In genomic region chr2:46865181-46865970, GRCh38 we compare ENCODE assay signal across 20 cellular contexts. TPM values are rescaled to one million over a fixed set of nuclear protein-coding genes. Genes with fewer than 3 reads are reported as not detected.
DNase-seq lines count a peak whose midpoint lies in the region; ATAC-seq and TF ChIP-seq lines count a peak whose summit lies in the region.
"Had no signal": no experiment of that assay in that cellular context is flagged by ENCODE, and none has a peak within 500 bp of the region (broad histone marks: within the 10 kb centered on the region; RNA-seq: fewer than 3 reads in every experiment).

No MANE protein-coding gene starts in this region.

- peak; percentile 31 for DNase-seq in Right ventricle myocardium superior
- DNase-seq in heart left ventricle: no peak
- DNase-seq in RPMI7951 (ENCODE audit: low read depth): peak; percentile 51
- DNase-seq in mucosa of descending colon: peak; percentile 65 to 77 (median 74)
- no peak for DNase-seq in aorta
- DNase-seq in HEK293T (ENCODE audit: extremely low spot score): no peak
- no peak for DNase-seq in PC-3
- DNase-seq: CD8-positive, alpha-beta T cell; GM23248; HCEC 1CT; KBM-7; NCI-H1436; NCI-H2029; NCI-H2171 treated with DMSO at 0.1 percent for 48 hours; NCI-H774; SHP77; SK-N-SH had no signal

- CTCF ChIA-PET in HEK293T (lab: Yijun Ruan, JAX): no interaction called here
- CTCF ChIA-PET in PC-3 (lab: Charles Lee): no interaction called here

- no peaks in the 10 kb centered on the region for H3K36me3 ChIP-seq in heart left ventricle
- no peaks in the 10 kb centered on the region for H3K36me3 ChIP-seq in mucosa of descending colon (ENCODE audit: low read depth)
- H3K36me3 ChIP-seq in aorta (ENCODE audit: control insufficient read depth in 1 of 2, insufficient read depth in 2 of 2, low read length in 1 of 2): no peaks in the 10 kb centered on the region
- peaks cover 3% of the 10 kb centered on the region; the same call in 1 of the 2 replicates for H3K36me3 ChIP-seq in PC-3 (ENCODE audit: low read depth, low read length)

- H3F3A ChIP-seq in PC-3 (ENCODE audit: low read length, unreplicated experiment): no peaks in the 10 kb centered on the region

- no peaks in the 10 kb centered on the region for H3K27me3 ChIP-seq in heart left ventricle
- H3K27me3 ChIP-seq in aorta (ENCODE audit: control insufficient read depth in 1 of 2, insufficient read depth in 2 of 2, low read length in 1 of 2): no peaks in the 10 kb centered on the region
- H3K27me3 ChIP-seq in PC-3 (ENCODE audit: low read length): no peaks in the 10 kb centered on the region

- no peak overlapping the region for H3K4me2 ChIP-seq in PC-3 (ENCODE audit: low read length)
- H3K4me2 ChIP-seq: SK-N-SH had no signal

- H3K9me3 ChIP-seq in heart left ventricle (peaks cover 0 to 19% (median 8%) of the 10 kb centered on the region in 12 donors), mucosa of descending colon (peaks cover 9% of the 10 kb centered on the region), aorta (ENCODE audit: control insufficient read depth, low read length) (no peaks in the 10 kb centered on the region), PC-3 (ENCODE audit: low read length) (peaks cover 10% of the 10 kb centered on the region)

- intact Hi-C loops in Right ventricle myocardium superior (cut with DNase I) (no loop called here), heart left ventricle (cut with DNase I) (loop anchor here in 1 of 10 donors (5.0 kb wide), 1 partner anchor 88 kb away; no protein-coding TSS in a partner anchor), mucosa of descending colon (cut with DNase I, micrococcal nuclease) (no loop called here), aorta (cut with DNase I) (no loop called here), PC-3 (cut with micrococcal nuclease) (no loop called here)

- no peak overlapping the region for H2AFZ ChIP-seq in PC-3 (ENCODE audit: low read length)
- H2AFZ ChIP-seq: GM23248 had no signal

- H3K4me1 ChIP-seq in heart left ventricle (peaks cover 0 to 50% (median 14%) of the 10 kb centered on the region in 12 donors), mucosa of descending colon (ENCODE audit: low read depth) (peaks cover 15% of the 10 kb centered on the region), aorta (ENCODE audit: control insufficient read depth in 1 of 2, insufficient read depth in 2 of 2, low read length in 2 of 2) (no peaks in the 10 kb centered on the region), PC-3 (ENCODE audit: insufficient read depth, low read length) (no peaks in the 10 kb centered on the region)

- no peak for ATAC-seq in Right ventricle myocardium superior (ENCODE audit: poor library complexity)
- ATAC-seq in heart left ventricle: no peak
- peak; percentile 67 for ATAC-seq in mucosa of descending colon
- ATAC-seq in aorta (ENCODE audit: low FRiP score): no peak
- ATAC-seq in GM21529 (IDR thresholded peaks at IDR 0.05; ENCODE audit: unreplicated experiment): no peak
- no peak for ATAC-seq in PC-3
- ATAC-seq: CD8-positive, alpha-beta T cell; GM12878 had no signal

- no peak overlapping the region for H3K9ac ChIP-seq in PC-3 (ENCODE audit: low read length)
- H3K9ac ChIP-seq: GM23248, SK-N-SH had no signal

- no peak overlapping the region for H3K27ac ChIP-seq in heart left ventricle
- no peak overlapping the region for H3K27ac ChIP-seq in aorta (ENCODE audit: low read depth in 1 of 2, low read length in 2 of 2)
- H3K27ac ChIP-seq in PC-3 (ENCODE audit: low read length): no peak overlapping the region
- H3K27ac ChIP-seq: 22Rv1, GM23248 had no signal

- no peak for TF ChIP-seq CTCF in heart left ventricle (IDR thresholded peaks at IDR 0.05)
- no peak for TF ChIP-seq CTCF in mucosa of descending colon (IDR thresholded peaks at IDR 0.05)
- no peak for TF ChIP-seq CTCF in PC-3 (conservative IDR thresholded peaks at IDR 0.05; ENCODE audit: low read depth, low read length)

- no peaks in the 10 kb centered on the region for H3K9me2 ChIP-seq in PC-3 (replicated peaks; ENCODE audit: low read length)
- H3K9me2 ChIP-seq: SK-N-SH had no signal

- WGBS in heart left ventricle, 4 donors: 80 to 96% (median 81%) methylated on average over 7 of the region's 7 CpGs
- WGBS in aorta, 2 donors: 83 to 97% methylated on average over 7 of the region's 7 CpGs

- POLR2A ChIA-PET in HEK293T (lab: Yijun Ruan, JAX) (no interaction called here), PC-3 (lab: Charles Lee; ENCODE audit: unreplicated experiment) (no interaction called here)

- H3K4me3 ChIP-seq in heart left ventricle (no peak overlapping the region), mucosa of descending colon (no peak overlapping the region), aorta (ENCODE audit: low read length in 2 of 2) (no peak overlapping the region), PC-3 (ENCODE audit: low read length) (no peak overlapping the region)
- H3K4me3 ChIP-seq: GM12878, GM23248 had no signal

- no peaks in the 10 kb centered on the region for H3K79me2 ChIP-seq in PC-3 (ENCODE audit: low read length)

- TF ChIP-seq POLR2A in heart left ventricle (IDR thresholded peaks at IDR 0.05): no peak

- no TSS peak for BruUV-seq in PC-3 (replicated peaks; lab: Mats Ljungman, UMichigan)

- no peaks in the 10 kb centered on the region for H4K20me1 ChIP-seq in PC-3 (ENCODE audit: low read length)

TF ChIP-seq in HEK293T, 16 proteins besides CTCF, POLR2A, EP300 and RAD21:
- TF ChIP-seq L3MBTL2 (conservative IDR thresholded peaks at IDR 0.05) (no peak), ZNF384 (IDR thresholded peaks at IDR 0.05) (no peak), FOXM1 (IDR thresholded peaks at IDR 0.05; ENCODE audit: borderline replicate concordance) (no peak), BHLHE40 (IDR thresholded peaks at IDR 0.05; ENCODE audit: borderline replicate concordance) (no peak), TARDBP (IDR thresholded peaks at IDR 0.05) (no peak), ARNT (IDR thresholded peaks at IDR 0.05) (no peak), FOXA1 (IDR thresholded peaks at IDR 0.05) (no peak), NFRKB (IDR thresholded peaks at IDR 0.05) (no peak), CTBP1 (IDR thresholded peaks at IDR 0.05; ENCODE audit: borderline replicate concordance) (no peak), SUZ12 (IDR thresholded peaks at IDR 0.05) (no peak), HDGF (IDR thresholded peaks at IDR 0.05; ENCODE audit: borderline replicate concordance) (no peak), LEF1 (IDR thresholded peaks at IDR 0.05; ENCODE audit: borderline replicate concordance) (no peak), PKNOX1 (IDR thresholded peaks at IDR 0.05) (no peak), ELF4 (IDR thresholded peaks at IDR 0.05) (no peak), FOXK2 (IDR thresholded peaks at IDR 0.05) (no peak), SP1 (IDR thresholded peaks at IDR 0.05) (no peak)

RNA-seq across cellular contexts. Expression of gene MCFD2, which starts 50.2 kb away (rescaled TPM):
- total RNA-seq in Right ventricle myocardium superior (57.1 TPM), heart left ventricle (10 to 100 TPM; 47.4 to 88.8 (median 63.4) TPM), mucosa of descending colon (10 to 100 TPM; 34.7 to 77.3 (median 49.5) TPM), aorta (100 to 1,000 TPM; 122 to 165 TPM), PC-3 (2014; rRNA removed) (91.9 and 112 TPM in 2 replicates)
- polyA plus RNA-seq in heart left ventricle (100 to 1,000 TPM in 1 of 2 donors, 10 to 100 TPM in 1; 16.1 to 113 TPM), aorta (10 to 100 TPM; 50.1 to 53.3 TPM)
- 169 and 177 TPM in 2 replicates for total RNA-seq in RPMI7951 (2014; rRNA removed; shearing (Covaris generic))

Comparison
In these comparisons a context has a peak if more than half of its experiments do, and no peak if none do; other contexts are left out.
1. DNase-seq: peak in Right ventricle myocardium superior (single experiment), RPMI7951 (single experiment) and mucosa of descending colon (3 of 3); none in heart left ventricle (0 of 5), aorta (0 of 2), HEK293T (single experiment) and PC-3 (single experiment).